Comparison of ENCODE assay signal across 24 cellular contexts in the genomic region with DNA sequence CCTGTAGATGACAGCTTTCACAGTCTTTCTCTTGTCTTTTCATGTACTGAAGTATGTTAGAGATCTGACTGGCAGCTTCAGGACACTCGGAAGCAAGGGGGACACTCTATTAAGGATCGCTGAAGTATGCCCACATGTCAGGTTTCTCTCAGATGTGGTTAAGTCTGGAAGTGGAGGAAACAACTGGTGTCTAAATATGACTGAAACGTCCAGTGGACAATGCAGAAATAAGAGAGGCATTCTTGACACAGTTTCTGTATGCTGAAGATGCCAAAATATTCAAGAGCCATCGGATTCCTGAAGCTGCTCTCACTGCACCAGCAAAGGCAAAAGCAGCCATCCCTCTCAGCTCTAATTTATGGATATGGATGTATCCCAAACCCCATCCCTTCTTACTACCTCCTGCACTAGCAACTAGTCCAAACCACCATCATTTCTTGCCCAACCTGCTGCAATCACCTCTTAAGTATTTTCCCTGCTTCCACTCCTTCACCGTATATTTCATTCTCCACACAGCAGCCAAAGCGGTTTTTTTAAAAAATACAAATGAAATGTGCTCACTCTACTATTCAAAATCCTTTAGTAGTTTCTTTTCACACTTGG.
"Had no signal": no experiment of that assay in that cellular context is flagged by ENCODE, and none has a peak within 500 bp of the region (broad histone marks: within the 10 kb centered on the region; RNA-seq: fewer than 3 reads in every experiment).

No MANE protein-coding gene starts in this region.

- H3K9me3 ChIP-seq: psoas muscle, tibial nerve, uterus had no signal

- H3K27me3 Mint-ChIP-seq: activated naive CD8-positive, alpha-beta T cell treated with anti-CD3 and anti-CD28 coated beads for 36 hours; activated T-helper 17 cell treated with anti-CD3 and anti-CD28 coated beads, Interleukin-2, amount 50 U/mL, for 72 hours had no signal

- ATAC-seq: activated CD8-positive, alpha-beta memory T cell treated with anti-CD3 and anti-CD28 coated beads, Interleukin-2, amount 10 ng/mL, durations not matched to agents 7 days and 5 days; activated T-helper 17 cell treated with anti-CD3 and anti-CD28 coated beads, Interleukin-2, amount 50 U/mL, for 72 hours; left lobe of liver; psoas muscle; right cardiac atrium had no signal

- H3K4me1 ChIP-seq: psoas muscle, uterus had no signal

- H3K4me3 Mint-ChIP-seq: activated CD4-positive, alpha-beta memory T cell treated with anti-CD3 and anti-CD28 coated beads for 36 hours; activated CD8-positive, alpha-beta memory T cell treated with anti-CD3 and anti-CD28 coated beads, Interleukin-2, amount 10 ng/mL, durations not matched to agents 7 days and 5 days; activated naive CD8-positive, alpha-beta T cell treated with anti-CD3 and anti-CD28 coated beads for 36 hours; activated T-helper 17 cell treated with anti-CD3 and anti-CD28 coated beads, Interleukin-2, amount 50 U/mL, for 72 hours; stimulated activated naive CD8-positive, alpha-beta T cell treated with anti-CD3 and anti-CD28 coated beads, Interleukin-15, Interleukin-2, amounts not matched to agents 100 ng/mL and 50 ng/mL, for 24 hours had no signal

- H3K27ac Mint-ChIP-seq: activated CD4-positive, alpha-beta memory T cell treated with anti-CD3 and anti-CD28 coated beads for 36 hours; activated CD8-positive, alpha-beta memory T cell treated with anti-CD3 and anti-CD28 coated beads, Interleukin-2, amount 10 ng/mL, durations not matched to agents 7 days and 5 days; activated naive CD8-positive, alpha-beta T cell treated with anti-CD3 and anti-CD28 coated beads for 36 hours; activated T-helper 17 cell treated with anti-CD3 and anti-CD28 coated beads, Interleukin-2, amount 50 U/mL, for 72 hours; stimulated activated naive CD8-positive, alpha-beta T cell treated with anti-CD3 and anti-CD28 coated beads, Interleukin-15, Interleukin-2, amounts not matched to agents 100 ng/mL and 50 ng/mL, for 24 hours had no signal

- H3K9me3 Mint-ChIP-seq: activated CD4-positive, alpha-beta memory T cell treated with anti-CD3 and anti-CD28 coated beads for 36 hours; activated naive CD8-positive, alpha-beta T cell treated with anti-CD3 and anti-CD28 coated beads for 36 hours; activated T-helper 17 cell treated with anti-CD3 and anti-CD28 coated beads, Interleukin-2, amount 50 U/mL, for 72 hours; brain; neural crest cell; stimulated activated naive CD8-positive, alpha-beta T cell treated with anti-CD3 and anti-CD28 coated beads, Interleukin-15, Interleukin-2, amounts not matched to agents 100 ng/mL and 50 ng/mL, for 24 hours had no signal

- FAIRE-seq: colon, frontal cortex, kidney had no signal

- H3K27me3 ChIP-seq: dorsolateral prefrontal cortex, tibial nerve, uterus had no signal

- H3K36me3 ChIP-seq: tibial nerve, uterus had no signal

- H3K4me1 Mint-ChIP-seq: activated T-helper 17 cell treated with anti-CD3 and anti-CD28 coated beads, Interleukin-2, amount 50 U/mL, for 72 hours had no signal

- DNase-seq: activated CD4-positive, alpha-beta memory T cell treated with anti-CD3 and anti-CD28 coated beads for 36 hours; activated CD8-positive, alpha-beta memory T cell treated with anti-CD3 and anti-CD28 coated beads, Interleukin-2, amount 10 ng/mL, durations not matched to agents 7 days and 5 days; activated naive CD4-positive, alpha-beta T cell; activated naive CD8-positive, alpha-beta T cell treated with anti-CD3 and anti-CD28 coated beads for 36 hours; activated T-cell treated with anti-CD3 and anti-CD28 coated beads, Interleukin-2, amount 50 U/mL, for 1 hour; amniotic stem cell; dorsolateral prefrontal cortex; kidney; midbrain; psoas muscle; right cardiac atrium; stimulated activated CD4-positive, alpha-beta T cell treated with anti-CD3 and anti-CD28 coated beads, Interleukin-15, amount 100 ng/mL, for 24 hours; stimulated activated CD4-positive, alpha-beta T cell treated with anti-CD3 and anti-CD28 coated beads, Interleukin-2, amount 100 ng/mL, for 48 hours; uterus had no signal

- H3K4me3 ChIP-seq: dorsolateral prefrontal cortex, lung, psoas muscle, skin epidermis, tibial nerve, uterus had no signal

- H3K27ac ChIP-seq: dorsolateral prefrontal cortex, psoas muscle, skin epidermis, tibial nerve, uterus had no signal

- H3K36me3 Mint-ChIP-seq: activated CD4-positive, alpha-beta memory T cell treated with anti-CD3 and anti-CD28 coated beads for 36 hours; activated CD8-positive, alpha-beta memory T cell treated with anti-CD3 and anti-CD28 coated beads, Interleukin-2, amount 10 ng/mL, durations not matched to agents 7 days and 5 days; activated naive CD8-positive, alpha-beta T cell treated with anti-CD3 and anti-CD28 coated beads for 36 hours; brain had no signal
